20 cellular contexts compared by ENCODE assay signal in the genomic region with DNA sequence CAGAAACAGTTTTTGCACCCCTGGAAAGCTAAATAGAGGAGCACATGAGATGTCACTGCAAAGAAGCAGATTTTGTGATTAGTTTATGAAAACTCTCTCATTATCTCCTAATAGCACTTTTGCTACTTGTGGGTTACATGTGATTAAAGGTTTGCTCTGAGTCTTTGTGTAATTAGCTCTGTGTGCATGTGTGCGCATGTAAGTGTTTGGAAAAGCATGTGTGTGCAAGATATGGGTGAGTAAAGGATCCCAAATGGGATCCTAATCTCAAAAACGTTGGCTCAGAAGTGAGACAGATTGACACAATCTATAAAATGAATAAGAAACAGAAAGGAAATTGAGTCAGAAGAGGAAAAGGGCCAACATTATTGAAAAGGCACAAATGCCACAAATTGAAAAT.
"Had no signal": no experiment of that assay in that cellular context is flagged by ENCODE, and none has a peak within 500 bp of the region (broad histone marks: within the 10 kb centered on the region; RNA-seq: fewer than 3 reads in every experiment).

No MANE protein-coding gene starts in this region.

- H3K9me3 ChIP-seq: MG63, SK-N-SH had no signal

- H3K4me3 ChIP-seq: MG63 had no signal

- DNase-seq: IMR-90, Karpas-422, KG1, MG63, NCI-H1092, NCI-H1105 treated with DMSO at 0.1 percent for 48 hours, NCI-H1417 treated with DMSO at 0.1 percent for 48 hours, NCI-H146, NCI-H1694 treated with DMSO at 0.1 percent for 48 hours, NCI-H1930, NCI-H2081, NCI-H2107, NCI-H2227 treated with DMSO at 0.1 percent for 48 hours, NCI-H524 treated with DMSO at 0.1 percent for 48 hours, NCI-H69, NCI-H774, SHP77, SK-N-SH, SW 1271 had no signal

- H3K27ac ChIP-seq: RWPE1 had no signal

- H3K36me3 ChIP-seq: MG63 had no signal

- H3K27me3 ChIP-seq: MG63 had no signal
